1 cellular context compared by ENCODE assay signal in genomic region chr14:91232631-91233030, GRCh38.
TF ChIP-seq lines count a peak whose summit lies in the region.

No MANE protein-coding gene starts in this region.

TF ChIP-seq in IMR-90, 13 proteins besides CTCF, POLR2A, EP300 and RAD21:
- TF ChIP-seq MXI1 (IDR thresholded peaks at IDR 0.05; ENCODE audit: borderline replicate concordance, low read depth, low read length) = no peak
- no peak for TF ChIP-seq USF2 (IDR thresholded peaks at IDR 0.05; ENCODE audit: low read depth, low read length)
- TF ChIP-seq MAZ (IDR thresholded peaks at IDR 0.05; ENCODE audit: borderline replicate concordance, low read depth, low read length) = no peak
- TF ChIP-seq BHLHE40 (IDR thresholded peaks at IDR 0.05; ENCODE audit: low read depth, low read length) = no peak
- TF ChIP-seq NFE2L2 (IDR thresholded peaks at IDR 0.05; ENCODE audit: low read depth, low read length) = no peak
- no peak for TF ChIP-seq MAFK (IDR thresholded peaks at IDR 0.05; ENCODE audit: low read depth, low read length)
- TF ChIP-seq RFX5 (IDR thresholded peaks at IDR 0.05; ENCODE audit: low read depth, low read length) = no peak
- TF ChIP-seq FOS (IDR thresholded peaks at IDR 0.05; ENCODE audit: low read depth, low read length) = no peak
- TF ChIP-seq CEBPB (IDR thresholded peaks at IDR 0.05; ENCODE audit: low read depth, low read length) = no peak
- TF ChIP-seq, protein P1, sequence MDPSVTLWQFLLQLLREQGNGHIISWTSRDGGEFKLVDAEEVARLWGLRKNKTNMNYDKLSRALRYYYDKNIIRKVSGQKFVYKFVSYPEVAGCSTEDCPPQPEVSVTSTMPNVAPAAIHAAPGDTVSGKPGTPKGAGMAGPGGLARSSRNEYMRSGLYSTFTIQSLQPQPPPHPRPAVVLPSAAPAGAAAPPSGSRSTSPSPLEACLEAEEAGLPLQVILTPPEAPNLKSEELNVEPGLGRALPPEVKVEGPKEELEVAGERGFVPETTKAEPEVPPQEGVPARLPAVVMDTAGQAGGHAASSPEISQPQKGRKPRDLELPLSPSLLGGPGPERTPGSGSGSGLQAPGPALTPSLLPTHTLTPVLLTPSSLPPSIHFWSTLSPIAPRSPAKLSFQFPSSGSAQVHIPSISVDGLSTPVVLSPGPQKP (IDR thresholded peaks at IDR 0.05; ENCODE audit: borderline replicate concordance, low read depth, low read length) = no peak
- no peak for TF ChIP-seq SMC3 (IDR thresholded peaks at IDR 0.05; ENCODE audit: low read depth, low read length)
- TF ChIP-seq CHD1 (IDR thresholded peaks at IDR 0.05; ENCODE audit: low read depth, low read length) = no peak
- no peak for TF ChIP-seq RCOR1 (IDR thresholded peaks at IDR 0.05; ENCODE audit: insufficient replicate concordance, low read length)
